In genomic region chr14:65412881-65413738, GRCh38 we compare ENCODE assay signal across 8 cellular contexts. TPM values are rescaled to one million over a fixed set of nuclear protein-coding genes. Genes with fewer than 3 reads are reported as not detected.
A peak's percentile ranks its signal among the peaks of the same experiment; 100 is the strongest.
DNase-seq lines count a peak whose midpoint lies in the region; ATAC-seq and TF ChIP-seq lines count a peak whose summit lies in the region.

No MANE protein-coding gene starts in this region.

- H3K9me3 ChIP-seq in RWPE2 (ENCODE audit: severe bottlenecking) = no peaks in the 10 kb centered on the region
- H3K9me3 ChIP-seq in left ventricle myocardium inferior (replicated peaks) = no peaks in the 10 kb centered on the region
- H3K9me3 ChIP-seq in prostate gland = no peaks in the 10 kb centered on the region

- H3K4me1 ChIP-seq in RWPE2 (ENCODE audit: insufficient read depth, poor library complexity, severe bottlenecking) (peaks cover 10% of the 10 kb centered on the region), left ventricle myocardium inferior (peaks cover 36% of the 10 kb centered on the region), prostate gland (replicated peaks) (no peaks in the 10 kb centered on the region)

- H3K27me3 ChIP-seq in RWPE2 (ENCODE audit: insufficient read depth, poor library complexity, severe bottlenecking) (no peaks in the 10 kb centered on the region), left ventricle myocardium inferior (ENCODE audit: low read depth) (no peaks in the 10 kb centered on the region), prostate gland (replicated peaks; ENCODE audit: insufficient read depth) (no peaks in the 10 kb centered on the region)

- TF ChIP-seq CTCF in RWPE2 (IDR thresholded peaks at IDR 0.05; ENCODE audit: poor library complexity, severe bottlenecking) (no peak), left ventricle myocardium inferior (IDR thresholded peaks at IDR 0.05; ENCODE audit: borderline replicate concordance) (no peak), prostate gland (IDR thresholded peaks at IDR 0.05) (peak in 1 of 4 experiments; percentile 4)

- H3K27me3 Mint-ChIP-seq in activated naive CD8-positive, alpha-beta T cell treated with anti-CD3 and anti-CD28 coated beads, Interleukin-2, amount 50 U/mL, for 24 hours = no peaks in the 10 kb centered on the region

- H3K4me3 ChIP-seq in RWPE2 (ENCODE audit: severe bottlenecking) = peak overlapping the region; percentile 69
- peak overlapping the region; percentile 91 for H3K4me3 ChIP-seq in left ventricle myocardium inferior
- H3K4me3 ChIP-seq in prostate gland = peak overlapping the region; percentile 61 to 81

- ATAC-seq in GM21360 (IDR thresholded peaks at IDR 0.05; ENCODE audit: unreplicated experiment) (peak; percentile 29), RWPE2 (ENCODE audit: low read depth) (peak; percentile 63)
- ATAC-seq in activated naive CD8-positive, alpha-beta T cell treated with anti-CD3 and anti-CD28 coated beads, Interleukin-2, amount 50 U/mL, for 24 hours = peak; percentile 55

- intact Hi-C loops in left ventricle myocardium inferior (cut with micrococcal nuclease) (loop anchor here (10.0 kb wide), 1 partner anchor 188 kb away; no protein-coding TSS in a partner anchor), prostate gland (cut with DNase I) (loop anchor here (5.0 kb wide), 2 partner anchors 256 to 426 kb away; partner anchors contain the start of gene FNTB)

- H3K4me1 Mint-ChIP-seq in activated naive CD8-positive, alpha-beta T cell treated with anti-CD3 and anti-CD28 coated beads, Interleukin-2, amount 50 U/mL, for 24 hours = peaks cover 42% of the 10 kb centered on the region

- H3K36me3 ChIP-seq in RWPE2 (ENCODE audit: low read depth) = no peaks in the 10 kb centered on the region
- no peaks in the 10 kb centered on the region for H3K36me3 ChIP-seq in left ventricle myocardium inferior
- no peaks in the 10 kb centered on the region for H3K36me3 ChIP-seq in prostate gland

- DNase-seq in DMS53 treated with DMSO at 0.1 percent for 48 hours (lab: John Stamatoyannopoulos, UW; ENCODE audit: unreplicated experiment) (peak; percentile 39), HPDE6-E6E7 (ENCODE audit: extremely low spot score) (peak; percentile 58), RWPE2 (ENCODE audit: low spot score) (peak; percentile 80), left ventricle myocardium inferior (peak; percentile 14), prostate gland (ENCODE audit: low spot score) (peak; percentile 57), cerebellar nuclear complex (lab: John Stamatoyannopoulos, UW) (no peak)
- DNase-seq in activated naive CD8-positive, alpha-beta T cell treated with anti-CD3 and anti-CD28 coated beads, Interleukin-2, amount 50 U/mL, for 24 hours = peak; percentile 73

- H3K36me3 Mint-ChIP-seq in activated naive CD8-positive, alpha-beta T cell treated with anti-CD3 and anti-CD28 coated beads, Interleukin-2, amount 50 U/mL, for 24 hours (ENCODE audit: low read depth) = peaks cover 13% of the 10 kb centered on the region

- WGBS in prostate gland = under 1% methylated on average over 44 of the region's 85 CpGs

- peak overlapping the region; percentile 67 for H3K27ac Mint-ChIP-seq in activated naive CD8-positive, alpha-beta T cell treated with anti-CD3 and anti-CD28 coated beads, Interleukin-2, amount 50 U/mL, for 24 hours

- H3K9me3 Mint-ChIP-seq in activated naive CD8-positive, alpha-beta T cell treated with anti-CD3 and anti-CD28 coated beads, Interleukin-2, amount 50 U/mL, for 24 hours = no peaks in the 10 kb centered on the region

- TF ChIP-seq POLR2A in prostate gland (IDR thresholded peaks at IDR 0.05) = no peak

- H3K4me3 Mint-ChIP-seq in activated naive CD8-positive, alpha-beta T cell treated with anti-CD3 and anti-CD28 coated beads, Interleukin-2, amount 50 U/mL, for 24 hours = peak overlapping the region; percentile 86

- H3K27ac ChIP-seq in RWPE2 (ENCODE audit: poor library complexity, severe bottlenecking) (peak overlapping the region; percentile 76), left ventricle myocardium inferior (replicated peaks) (peak overlapping the region; percentile 97), prostate gland (peak overlapping the region; percentile 86 to 91)

RNA-seq across cellular contexts. Expression of gene FUT8, which starts 0.6 kb away (rescaled TPM):
- 7.8 TPM for total RNA-seq in left ventricle myocardium inferior
- total RNA-seq in prostate gland = 10 to 100 TPM; 12.4 to 27.9 TPM

Comparison
In these comparisons a context has a peak if more than half of its experiments do, and no peak if none do; other contexts are left out.
1. DNase-seq: peak in DMS53 treated with DMSO at 0.1 percent for 48 hours (single experiment), HPDE6-E6E7 (single experiment), RWPE2 (single experiment), activated naive CD8-positive, alpha-beta T cell treated with anti-CD3 and anti-CD28 coated beads, Interleukin-2, amount 50 U/mL, for 24 hours (single experiment), left ventricle myocardium inferior (single experiment) and prostate gland (single experiment); none in cerebellar nuclear complex (0 of 2).
2. Peak in every context shown above with its lines, with median percentiles within 50 percentile points of each other: ATAC-seq, H3K27ac ChIP-seq and H3K4me3 ChIP-seq.